ENCODE assay signal across 13 cellular contexts in the genomic region with DNA sequence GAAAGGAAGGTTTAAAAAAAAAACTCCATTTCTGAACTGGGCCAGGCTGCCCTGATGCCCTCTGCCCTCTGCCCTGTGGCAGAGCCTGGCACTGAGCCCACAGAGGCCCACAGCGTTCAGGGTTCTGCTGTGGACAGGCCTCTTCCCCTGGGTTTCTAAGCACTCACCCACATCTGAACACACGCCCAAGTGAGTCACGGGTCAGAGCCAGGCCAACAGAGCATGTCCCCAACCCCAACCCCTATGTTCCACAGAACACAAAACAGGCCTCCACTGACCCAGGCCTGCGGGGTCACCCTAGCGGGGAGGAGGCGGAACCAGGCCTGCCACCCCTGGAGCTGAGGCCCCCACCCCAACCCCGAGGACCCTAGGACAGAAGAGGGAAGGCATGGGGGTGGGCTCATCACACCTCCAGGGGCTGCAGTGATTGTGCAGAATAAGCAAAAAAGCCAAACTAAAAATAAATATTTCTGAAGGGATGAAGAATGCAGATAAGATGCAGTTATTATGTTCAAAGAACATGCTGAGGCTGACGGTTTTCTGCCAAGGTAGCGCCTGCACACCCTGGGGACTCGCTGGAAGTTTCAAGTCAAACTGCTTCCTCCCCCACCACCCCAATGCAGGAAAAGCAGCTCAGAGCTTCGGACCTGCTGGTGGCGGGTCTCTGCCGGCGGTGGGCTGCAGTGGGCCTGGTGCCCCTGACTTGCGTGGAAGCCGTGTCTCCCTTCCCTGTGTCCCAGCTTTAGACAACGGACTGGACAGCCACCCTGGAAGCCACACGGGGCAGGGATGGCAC. TPM values are rescaled to one million over a fixed set of nuclear protein-coding genes. Genes with fewer than 3 reads are reported as not detected.
DNase-seq lines count a peak whose midpoint lies in the region; ATAC-seq and TF ChIP-seq lines count a peak whose summit lies in the region.
"Had no signal": no experiment of that assay in that cellular context is flagged by ENCODE, and none has a peak within 500 bp of the region (broad histone marks: within the 10 kb centered on the region; RNA-seq: fewer than 3 reads in every experiment).

No MANE protein-coding gene starts in this region.

- ATAC-seq in naive B cell (ENCODE audit: low read depth in 2 of 2) (no peak), HG02798 (IDR thresholded peaks at IDR 0.05; ENCODE audit: poor library complexity, unreplicated experiment) (no peak)
- no peak for ATAC-seq in activated CD4-positive, alpha-beta T cell treated with anti-CD3 and anti-CD28 coated beads for 36 hours

- no peaks in the 10 kb centered on the region for H3K9me2 ChIP-seq in PC-9 (ENCODE audit: insufficient read depth)

- peaks cover 32% of the 10 kb centered on the region for H3K4me1 ChIP-seq in CD4-positive, alpha-beta memory T cell (ENCODE audit: insufficient read depth, low read length)
- H3K4me1 ChIP-seq in PC-9 (replicated peaks; ENCODE audit: insufficient read depth) = peaks cover 22% of the 10 kb centered on the region

- peak overlapping the region; percentile 44 for H3K4me2 ChIP-seq in PC-9

- peaks cover 0 to 3% of the 10 kb centered on the region in 2 donors for H3K36me3 Mint-ChIP-seq in CD4-positive, alpha-beta memory T cell
- H3K36me3 Mint-ChIP-seq in naive B cell = no peaks in the 10 kb centered on the region
- no peaks in the 10 kb centered on the region for H3K36me3 Mint-ChIP-seq in activated CD4-positive, alpha-beta T cell treated with anti-CD3 and anti-CD28 coated beads for 36 hours (ENCODE audit: low read depth)
- H3K36me3 Mint-ChIP-seq: activated naive CD4-positive, alpha-beta T cell treated with anti-CD3 and anti-CD28 coated beads, Interleukin-2, amount 10 ng/mL, durations not matched to agents 7 days and 5 days had no signal

- intact Hi-C loops in CD4-positive, alpha-beta memory T cell (cut with micrococcal nuclease) = no loop called here
- intact Hi-C loops in PC-9 (cut with micrococcal nuclease; ENCODE audit: unreplicated experiment) = loop anchor here (1.0 kb wide), 1 partner anchor 24 kb away; no protein-coding TSS in a partner anchor
- intact Hi-C loops in activated CD4-positive, alpha-beta T cell treated with anti-CD3 and anti-CD28 coated beads for 36 hours (cut with DNase I, micrococcal nuclease) = no loop called here

- no peak overlapping the region for H2AFZ ChIP-seq in PC-9

- no peaks in the 10 kb centered on the region for H3K36me3 ChIP-seq in CD4-positive, alpha-beta memory T cell (ENCODE audit: insufficient read depth, low read length)
- no peaks in the 10 kb centered on the region for H3K36me3 ChIP-seq in PC-9 (ENCODE audit: low read depth)
- H3K36me3 ChIP-seq: neutrophil had no signal

- H3K27ac Mint-ChIP-seq in CD4-positive, alpha-beta memory T cell = peak overlapping the region in 5 of 7 donors; percentile 22 to 94 (median 91)
- peak overlapping the region in 4 of 6 donors; percentile 47 to 77 (median 64) for H3K27ac Mint-ChIP-seq in naive B cell
- no peak overlapping the region for H3K27ac Mint-ChIP-seq in activated CD4-positive, alpha-beta T cell treated with anti-CD3 and anti-CD28 coated beads for 36 hours

- no peaks in the 10 kb centered on the region for H3K9me3 Mint-ChIP-seq in CD4-positive, alpha-beta memory T cell
- H3K9me3 Mint-ChIP-seq in naive B cell = no peaks in the 10 kb centered on the region
- no peaks in the 10 kb centered on the region for H3K9me3 Mint-ChIP-seq in activated CD4-positive, alpha-beta T cell treated with anti-CD3 and anti-CD28 coated beads for 36 hours (ENCODE audit: low read depth)
- H3K9me3 Mint-ChIP-seq: activated naive CD4-positive, alpha-beta T cell treated with anti-CD3 and anti-CD28 coated beads, Interleukin-2, amount 10 ng/mL, durations not matched to agents 7 days and 5 days had no signal

- DNase-seq in CD4-positive, alpha-beta memory T cell = peak in 1 of 5 donors; percentile 35
- DNase-seq in PC-9 (peak; percentile 59 to 81), epithelial cell of esophagus (ENCODE audit: low read depth) (peak; percentile 34), naive B cell (no peak), D341Med (ENCODE audit: low spot score) (no peak), NCI-H1694 (lab: John Stamatoyannopoulos, UW) (no peak)
- no peak for DNase-seq in activated CD4-positive, alpha-beta T cell treated with anti-CD3 and anti-CD28 coated beads for 36 hours
- DNase-seq: activated naive CD4-positive, alpha-beta T cell treated with anti-CD3 and anti-CD28 coated beads, Interleukin-2, amount 10 ng/mL, durations not matched to agents 7 days and 5 days; COR-L47; NCI-H1105 had no signal

- H3K27me3 ChIP-seq in CD4-positive, alpha-beta memory T cell (ENCODE audit: insufficient read depth, low read length) = no peaks in the 10 kb centered on the region
- H3K27me3 ChIP-seq in PC-9 (ENCODE audit: insufficient read depth, low read depth) = no peaks in the 10 kb centered on the region

- TF ChIP-seq CTCF in PC-9 (conservative IDR thresholded peaks at IDR 0.05) (no peak), epithelial cell of esophagus (IDR thresholded peaks at IDR 0.05; ENCODE audit: insufficient read depth, low read depth, low read length, missing control alignments) (no peak)

- no peaks in the 10 kb centered on the region for H3K9me3 ChIP-seq in CD4-positive, alpha-beta memory T cell (ENCODE audit: control insufficient read depth in 1 of 2, low read length in 2 of 2)
- no peaks in the 10 kb centered on the region for H3K9me3 ChIP-seq in PC-9 (ENCODE audit: insufficient read depth, low read depth)
- H3K9me3 ChIP-seq: neutrophil had no signal

- no peaks in the 10 kb centered on the region for H3K27me3 Mint-ChIP-seq in CD4-positive, alpha-beta memory T cell
- H3K27me3 Mint-ChIP-seq in naive B cell = peaks cover 0 to 26% (median 8%) of the 10 kb centered on the region in 3 donors
- peaks cover 10% of the 10 kb centered on the region for H3K27me3 Mint-ChIP-seq in activated CD4-positive, alpha-beta T cell treated with anti-CD3 and anti-CD28 coated beads for 36 hours

- no peak overlapping the region for H3K4me3 Mint-ChIP-seq in CD4-positive, alpha-beta memory T cell
- no peak overlapping the region for H3K4me3 Mint-ChIP-seq in naive B cell
- H3K4me3 Mint-ChIP-seq in activated CD4-positive, alpha-beta T cell treated with anti-CD3 and anti-CD28 coated beads for 36 hours = no peak overlapping the region
- H3K4me3 Mint-ChIP-seq: activated naive CD4-positive, alpha-beta T cell treated with anti-CD3 and anti-CD28 coated beads, Interleukin-2, amount 10 ng/mL, durations not matched to agents 7 days and 5 days had no signal

- H3K27ac ChIP-seq in CD4-positive, alpha-beta memory T cell (ENCODE audit: low read depth, low read length) = peak overlapping the region; percentile 6
- no peak overlapping the region for H3K27ac ChIP-seq in PC-9
- H3K27ac ChIP-seq: neutrophil had no signal

- 0 out of 2 replicates have a peak, but pooled peaks cover 4% of the 10 kb centered on the region for H3F3A ChIP-seq in PC-9 (ENCODE audit: insufficient read depth, low read depth)

- H3K79me2 ChIP-seq in PC-9 (ENCODE audit: low read depth) = no peaks in the 10 kb centered on the region

- H3K4me3 ChIP-seq in CD4-positive, alpha-beta memory T cell (ENCODE audit: low read length in 2 of 2) = no peak overlapping the region
- H3K4me3 ChIP-seq in PC-9 (no peak overlapping the region), epithelial cell of esophagus (ENCODE audit: low read length) (no peak overlapping the region)

- POLR2A ChIA-PET in CD4-positive, alpha-beta memory T cell (lab: Charles Lee; ENCODE audit: partially characterized antibody) = interaction anchor here (1.1 kb wide), 1 partner anchor 37 kb away, joined by 4 read pairs; no protein-coding TSS in a partner anchor
- POLR2A ChIA-PET in PC-9 (lab: Charles Lee; ENCODE audit: unreplicated experiment) = no interaction called here
- POLR2A ChIA-PET in activated CD4-positive, alpha-beta T cell treated with anti-CD3 and anti-CD28 coated beads for 36 hours (lab: Charles Lee) = no interaction called here

- H3K4me1 Mint-ChIP-seq in CD4-positive, alpha-beta memory T cell = peaks cover 14 to 79% (median 20%) of the 10 kb centered on the region in 4 donors
- peaks cover 15 to 26% (median 20%) of the 10 kb centered on the region in 3 donors for H3K4me1 Mint-ChIP-seq in naive B cell
- peaks cover 6% of the 10 kb centered on the region for H3K4me1 Mint-ChIP-seq in activated CD4-positive, alpha-beta T cell treated with anti-CD3 and anti-CD28 coated beads for 36 hours

- BruUV-seq in PC-9 (replicated peaks; lab: Mats Ljungman, UMichigan) = no TSS peak

- no peaks in the 10 kb centered on the region for H4K20me1 ChIP-seq in PC-9 (ENCODE audit: insufficient read depth)

- CTCF ChIA-PET in CD4-positive, alpha-beta memory T cell (lab: Charles Lee; ENCODE audit: partially characterized antibody) = no interaction called here
- CTCF ChIA-PET in PC-9 (lab: Charles Lee) = no interaction called here
- CTCF ChIA-PET in activated CD4-positive, alpha-beta T cell treated with anti-CD3 and anti-CD28 coated beads for 36 hours (lab: Charles Lee) = interaction anchor here (0.6 kb wide), 1 partner anchor 36 kb away, joined by 3 read pairs; a partner anchor contains a TSS

RNA-seq across cellular contexts. Expression of a gene that starts 5.4 kb away (rescaled TPM):
- 1 to 10 TPM; 7.0 to 8.0 TPM for total RNA-seq in CD4-positive, alpha-beta memory T cell
- 10 to 100 TPM; 10.0 to 14.4 TPM for polyA plus RNA-seq in CD4-positive, alpha-beta memory T cell
- 7.7 and 12.4 TPM in 2 replicates for total RNA-seq in PC-9 (2021)
- polyA plus RNA-seq in naive B cell (ENCODE audit: low read depth in 6 of 6) = 1 to 10 TPM; 1.4 to 3.5 (median 1.9) TPM
- not detected for total RNA-seq in activated CD4-positive, alpha-beta T cell treated with anti-CD3 and anti-CD28 coated beads for 36 hours
- total RNA-seq: T-helper 1 cell treated with Interleukin-12 subunit alpha and Interleukin-12 subunit beta and Interleukin-4 antibody, amounts not matched to agents 30 ng/mL and 1 ng/mL, for 36 hours had no signal

RNA-seq across cellular contexts. Expression of a gene that starts 35.5 kb away (rescaled TPM):
- not detected for total RNA-seq in CD4-positive, alpha-beta memory T cell
- 1 to 10 TPM in 1 of 2 donors, not detected in 1; 1.9 TPM for polyA plus RNA-seq in CD4-positive, alpha-beta memory T cell
- 1.0 and 1.2 TPM in 2 replicates for total RNA-seq in PC-9 (2021)
- polyA plus RNA-seq in naive B cell (ENCODE audit: low read depth in 6 of 6) = not detected
- under 1 TPM in 1 of 2 experiments, not detected in 1; 0.11 TPM for total RNA-seq in activated CD4-positive, alpha-beta T cell treated with anti-CD3 and anti-CD28 coated beads for 36 hours
- total RNA-seq: T-helper 1 cell treated with Interleukin-12 subunit alpha and Interleukin-12 subunit beta and Interleukin-4 antibody, amounts not matched to agents 30 ng/mL and 1 ng/mL, for 36 hours had no signal

Comparison
In these comparisons a context has a peak if more than half of its experiments do, and no peak if none do; other contexts are left out.
1. DNase-seq: peak in PC-9 (2 of 2) and epithelial cell of esophagus (single experiment); none in naive B cell (single experiment), D341Med (single experiment), activated CD4-positive, alpha-beta T cell treated with anti-CD3 and anti-CD28 coated beads for 36 hours (single experiment) and NCI-H1694 (single experiment).